9 cellular contexts compared by ENCODE assay signal in the genomic region with DNA sequence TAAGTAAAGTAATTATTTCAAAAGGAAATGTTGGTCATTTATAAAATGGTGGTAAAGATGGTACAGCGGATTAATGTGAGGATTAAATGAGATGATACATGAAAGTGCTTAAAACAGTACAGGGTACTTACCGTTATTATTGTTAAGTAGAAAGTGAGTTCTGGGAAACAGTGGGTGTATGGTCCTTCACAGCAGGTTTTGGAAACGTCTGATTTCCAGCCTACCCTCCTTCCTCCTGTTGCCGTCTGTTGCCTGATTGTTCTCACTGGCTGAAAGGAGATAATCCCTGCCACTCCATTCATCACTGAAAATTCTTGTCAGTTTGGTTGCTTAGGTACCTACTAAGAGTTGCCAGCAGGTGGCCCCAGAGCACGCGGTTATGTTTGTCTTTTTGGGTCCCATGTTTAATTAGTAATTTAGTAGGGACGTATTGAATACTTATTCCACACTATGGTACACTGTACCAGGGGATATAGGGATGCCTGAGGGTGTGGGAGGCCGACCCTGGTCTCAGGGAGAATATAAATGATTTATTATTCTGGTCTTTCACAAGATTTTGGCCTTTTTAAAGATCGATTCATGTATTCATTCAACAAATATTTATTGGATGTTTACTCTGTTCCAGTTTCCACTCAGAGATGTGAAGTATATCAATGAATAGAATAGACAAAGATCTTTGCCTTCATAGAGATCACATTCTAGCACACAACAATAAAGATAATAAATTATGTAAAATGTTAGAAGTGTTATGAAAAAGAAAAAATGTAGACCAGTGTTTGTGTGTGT. TPM values are rescaled to one million over a fixed set of nuclear protein-coding genes. Genes with fewer than 3 reads are reported as not detected.
DNase-seq lines count a peak whose midpoint lies in the region; ATAC-seq and TF ChIP-seq lines count a peak whose summit lies in the region.
"Had no signal": no experiment of that assay in that cellular context is flagged by ENCODE, and none has a peak within 500 bp of the region (broad histone marks: within the 10 kb centered on the region; RNA-seq: fewer than 3 reads in every experiment).

No MANE protein-coding gene starts in this region.

- 16 to 17% methylated on average over 9 of the region's 9 CpGs for WGBS in esophagus squamous epithelium, 2 donors

- TF ChIP-seq POLR2A in esophagus squamous epithelium (IDR thresholded peaks at IDR 0.05) = no peak

- H3K9me3 ChIP-seq in CD4-positive, alpha-beta T cell (ENCODE audit: control insufficient read depth, low read length) = no peaks in the 10 kb centered on the region
- no peaks in the 10 kb centered on the region for H3K9me3 ChIP-seq in OCI-LY7 (ENCODE audit: low read length)
- no peaks in the 10 kb centered on the region for H3K9me3 ChIP-seq in esophagus squamous epithelium

- H3K4me2 ChIP-seq in OCI-LY7 (ENCODE audit: low read length) = no peak overlapping the region

- no peaks in the 10 kb centered on the region for H3K36me3 Mint-ChIP-seq in CD4-positive, alpha-beta T cell (ENCODE audit: low read depth)
- no peaks in the 10 kb centered on the region for H3K36me3 Mint-ChIP-seq in natural killer cell treated with Interleukin-12 subunit alpha and Interleukin-12 subunit beta and Interleukin-15 and Interleukin-18, amount 100 ng/mL, for 72 hours
- no peaks in the 10 kb centered on the region for H3K36me3 Mint-ChIP-seq in stimulated activated naive B cell treated with anti-CD40 and anti-IgM and Interleukin-4, amounts not matched to agents 10 μg/mL and 1 μg/mL and 100 μg/mL, for 72 hours

- BruUV-seq in OCI-LY7 (replicated peaks; lab: Mats Ljungman, UMichigan) = no TSS peak

- peak; percentile 37 to 68 (median 57) for DNase-seq in CD4-positive, alpha-beta T cell
- peak; percentile 60 for DNase-seq in HEK293T (ENCODE audit: extremely low spot score)
- DNase-seq in OCI-LY7 (ENCODE audit: low spot score) = peak; percentile 48
- peak; percentile 58 for DNase-seq in activated T-cell treated with anti-CD3 and anti-CD28 coated beads for 24 hours (ENCODE audit: low read depth)
- no peak for DNase-seq in esophagus squamous epithelium (lab: John Stamatoyannopoulos, UW)
- DNase-seq in natural killer cell treated with Interleukin-12 subunit alpha and Interleukin-12 subunit beta and Interleukin-15 and Interleukin-18, amount 100 ng/mL, for 72 hours (ENCODE audit: low spot score) = peak; percentile 66
- DNase-seq in stimulated activated naive B cell treated with anti-CD40 and anti-IgM and Interleukin-4, amounts not matched to agents 10 μg/mL and 1 μg/mL and 100 μg/mL, for 72 hours = peak; percentile 44

- no peaks in the 10 kb centered on the region for H3K4me1 ChIP-seq in OCI-LY7 (ENCODE audit: insufficient read depth, low read length, poor library complexity, severe bottlenecking)
- H3K4me1 ChIP-seq in esophagus squamous epithelium = peaks cover 19 to 77% (median 28%) of the 10 kb centered on the region in 3 donors

- H3K4me3 Mint-ChIP-seq in CD4-positive, alpha-beta T cell = peak overlapping the region; percentile 72
- H3K4me3 Mint-ChIP-seq in natural killer cell treated with Interleukin-12 subunit alpha and Interleukin-12 subunit beta and Interleukin-15 and Interleukin-18, amount 100 ng/mL, for 72 hours = peak overlapping the region; percentile 82
- H3K4me3 Mint-ChIP-seq in stimulated activated naive B cell treated with anti-CD40 and anti-IgM and Interleukin-4, amounts not matched to agents 10 μg/mL and 1 μg/mL and 100 μg/mL, for 72 hours = peak overlapping the region; percentile 84 to 85

- peak; percentile 71 for ATAC-seq in CD4-positive, alpha-beta T cell (ENCODE audit: poor library complexity)
- peak in 1 of 2 donors; percentile 66 for ATAC-seq in natural killer cell treated with Interleukin-12 subunit alpha and Interleukin-12 subunit beta and Interleukin-15 and Interleukin-18, amount 100 ng/mL, for 72 hours
- ATAC-seq in stimulated activated naive B cell treated with anti-CD40 and anti-IgM and Interleukin-4, amounts not matched to agents 10 μg/mL and 1 μg/mL and 100 μg/mL, for 72 hours (replicated peaks) = peak; percentile 72 to 74
- ATAC-seq in GM19351 (IDR thresholded peaks at IDR 0.05; ENCODE audit: unreplicated experiment) = no peak

- CTCF ChIA-PET in CD4-positive, alpha-beta T cell (lab: Charles Lee) = interaction anchor here (0.9 to 3.3 kb wide), 7 partner anchors 10 to 269 kb away, joined by 3 to 47 read pairs (median 5); no protein-coding TSS in a partner anchor
- CTCF ChIA-PET in HEK293T (lab: Yijun Ruan, JAX) (interaction anchor here (0.9 to 7.3 kb wide), 5 partner anchors 18 to 269 kb away, joined by 3 to 64 read pairs (median 4); no protein-coding TSS in a partner anchor), OCI-LY7 (lab: Charles Lee; ENCODE audit: unreplicated experiment) (no interaction called here)

- H2AFZ ChIP-seq in OCI-LY7 (ENCODE audit: low read length) = no peak overlapping the region; the same call in 1 of the 2 replicates

- H3K4me3 ChIP-seq in OCI-LY7 (ENCODE audit: low read depth, low read length, poor library complexity, severe bottlenecking) (no peak overlapping the region), esophagus squamous epithelium (peak overlapping the region in 3 of 4 donors; percentile 48 to 59 (median 51))

- intact Hi-C loops in CD4-positive, alpha-beta T cell (cut with DNase I, micrococcal nuclease) = loop anchor here (1.0 to 10.0 kb wide), 5 partner anchors 157 to 268 kb away; no protein-coding TSS in a partner anchor
- intact Hi-C loops in OCI-LY7 (cut with micrococcal nuclease; ENCODE audit: unreplicated experiment) = loop anchor here (1.0 to 10.0 kb wide), 3 partner anchors 252 to 270 kb away; no protein-coding TSS in a partner anchor
- intact Hi-C loops in esophagus squamous epithelium (cut with DNase I) = loop anchor here (10.0 kb wide), 1 partner anchor 265 kb away; no protein-coding TSS in a partner anchor

- H3K9me3 Mint-ChIP-seq in CD4-positive, alpha-beta T cell = no peaks in the 10 kb centered on the region
- no peaks in the 10 kb centered on the region for H3K9me3 Mint-ChIP-seq in natural killer cell treated with Interleukin-12 subunit alpha and Interleukin-12 subunit beta and Interleukin-15 and Interleukin-18, amount 100 ng/mL, for 72 hours
- no peaks in the 10 kb centered on the region for H3K9me3 Mint-ChIP-seq in stimulated activated naive B cell treated with anti-CD40 and anti-IgM and Interleukin-4, amounts not matched to agents 10 μg/mL and 1 μg/mL and 100 μg/mL, for 72 hours

- TF ChIP-seq CTCF in CD4-positive, alpha-beta T cell (IDR thresholded peaks at IDR 0.05) = peak; percentile 83
- peak; percentile 86 for TF ChIP-seq CTCF in OCI-LY7 (conservative IDR thresholded peaks at IDR 0.05; ENCODE audit: low read length)
- TF ChIP-seq CTCF in esophagus squamous epithelium (IDR thresholded peaks at IDR 0.05) = peak; percentile 56 to 88 (median 79)

- POLR2A ChIA-PET in CD4-positive, alpha-beta T cell (lab: Charles Lee) = interaction anchor here (0.6 to 1.5 kb wide), 2 partner anchors 269 to 271 kb away, joined by 3 to 24 read pairs; no protein-coding TSS in a partner anchor
- POLR2A ChIA-PET in HEK293T (lab: Yijun Ruan, JAX) (interaction anchor here (0.9 to 1.5 kb wide), 9 partner anchors 9 to 269 kb away, joined by 3 to 10 read pairs (median 4); no protein-coding TSS in a partner anchor), OCI-LY7 (lab: Charles Lee) (no interaction called here)

- H4K20me1 ChIP-seq in OCI-LY7 (ENCODE audit: insufficient read depth, low read length) = no peaks in the 10 kb centered on the region

- no peak overlapping the region for H3K27ac Mint-ChIP-seq in CD4-positive, alpha-beta T cell
- H3K27ac Mint-ChIP-seq in natural killer cell treated with Interleukin-12 subunit alpha and Interleukin-12 subunit beta and Interleukin-15 and Interleukin-18, amount 100 ng/mL, for 72 hours = peak overlapping the region in 1 of 2 donors; percentile 20
- peak overlapping the region; percentile 66 for H3K27ac Mint-ChIP-seq in stimulated activated naive B cell treated with anti-CD40 and anti-IgM and Interleukin-4, amounts not matched to agents 10 μg/mL and 1 μg/mL and 100 μg/mL, for 72 hours

- peaks cover 3% of the 10 kb centered on the region for H3K27me3 ChIP-seq in CD4-positive, alpha-beta T cell (ENCODE audit: control insufficient read depth, insufficient read depth, low read length)
- H3K27me3 ChIP-seq in esophagus squamous epithelium = peaks cover 0 to 6% (median 0%) of the 10 kb centered on the region in 4 donors

- H3K27me3 Mint-ChIP-seq in CD4-positive, alpha-beta T cell = peaks cover 9% of the 10 kb centered on the region
- peaks cover 0 to 15% of the 10 kb centered on the region in 2 donors for H3K27me3 Mint-ChIP-seq in natural killer cell treated with Interleukin-12 subunit alpha and Interleukin-12 subunit beta and Interleukin-15 and Interleukin-18, amount 100 ng/mL, for 72 hours
- H3K27me3 Mint-ChIP-seq in stimulated activated naive B cell treated with anti-CD40 and anti-IgM and Interleukin-4, amounts not matched to agents 10 μg/mL and 1 μg/mL and 100 μg/mL, for 72 hours = peaks cover 13 to 21% of the 10 kb centered on the region in 2 donors

- no peak overlapping the region for H3K27ac ChIP-seq in CD4-positive, alpha-beta T cell (ENCODE audit: low read depth, low read length)
- H3K27ac ChIP-seq in OCI-LY7 (ENCODE audit: low read depth, low read length, poor library complexity, severe bottlenecking) (no peak overlapping the region), esophagus squamous epithelium (peak overlapping the region; percentile 27 to 84 (median 56))

- H3K4me1 Mint-ChIP-seq in CD4-positive, alpha-beta T cell (ENCODE audit: low read depth) = peaks cover 10% of the 10 kb centered on the region
- H3K4me1 Mint-ChIP-seq in natural killer cell treated with Interleukin-12 subunit alpha and Interleukin-12 subunit beta and Interleukin-15 and Interleukin-18, amount 100 ng/mL, for 72 hours (ENCODE audit: low read depth in 2 of 2) = peaks cover 5 to 12% of the 10 kb centered on the region in 2 donors
- peaks cover 2 to 8% of the 10 kb centered on the region in 2 donors for H3K4me1 Mint-ChIP-seq in stimulated activated naive B cell treated with anti-CD40 and anti-IgM and Interleukin-4, amounts not matched to agents 10 μg/mL and 1 μg/mL and 100 μg/mL, for 72 hours

- no peaks in the 10 kb centered on the region for H3K79me2 ChIP-seq in OCI-LY7 (ENCODE audit: insufficient read depth, low read depth, low read length)

- no peaks in the 10 kb centered on the region for H3K9me2 ChIP-seq in OCI-LY7 (ENCODE audit: insufficient read depth, low read length)

- H3K36me3 ChIP-seq in OCI-LY7 (ENCODE audit: insufficient read depth, low read length) (no peaks in the 10 kb centered on the region), esophagus squamous epithelium (no peaks in the 10 kb centered on the region)

TF ChIP-seq in HEK293T, 16 proteins besides CTCF, POLR2A, EP300 and RAD21 (continues in another document):
- no peak for TF ChIP-seq HDGF (IDR thresholded peaks at IDR 0.05; ENCODE audit: borderline replicate concordance)

RNA-seq across cellular contexts. Expression of a gene that starts 30.8 kb away (rescaled TPM):
- total RNA-seq in CD4-positive, alpha-beta T cell = not detected
- total RNA-seq in OCI-LY7 (2014; rRNA removed; shearing (Covaris generic)) = not detected in 2 replicates
- total RNA-seq in OCI-LY7 (2022) (not detected in 2 replicates), esophagus squamous epithelium (under 1 TPM; 0.09 to 0.95 (median 0.14) TPM)
- not detected for total RNA-seq in natural killer cell treated with Interleukin-12 subunit alpha and Interleukin-12 subunit beta and Interleukin-15 and Interleukin-18, amount 100 ng/mL, for 72 hours
- total RNA-seq: T-helper 2 cell treated with Interferon-gamma antibody and Interleukin-4, amounts not matched to agents 100 ng/mL and 5 ng/mL, for 36 hours had no signal

RNA-seq across cellular contexts. Expression of a gene that starts 34.1 kb away (rescaled TPM):
- not detected for total RNA-seq in CD4-positive, alpha-beta T cell
- total RNA-seq in OCI-LY7 (2014; rRNA removed; shearing (Covaris generic)) = not detected in 2 replicates
- total RNA-seq in OCI-LY7 (2022) (not detected in 2 replicates), esophagus squamous epithelium (under 1 TPM in 1 of 4 donors, not detected in 3; 0.18 TPM)
- not detected for total RNA-seq in natural killer cell treated with Interleukin-12 subunit alpha and Interleukin-12 subunit beta and Interleukin-15 and Interleukin-18, amount 100 ng/mL, for 72 hours
- total RNA-seq: T-helper 2 cell treated with Interferon-gamma antibody and Interleukin-4, amounts not matched to agents 100 ng/mL and 5 ng/mL, for 36 hours had no signal

Comparison
In these comparisons a context has a peak if more than half of its experiments do, and no peak if none do; other contexts are left out.
1. H3K27ac ChIP-seq: peak in esophagus squamous epithelium (4 of 4); none in CD4-positive, alpha-beta T cell (single experiment) and OCI-LY7 (single experiment).
2. Peak in every context shown above with its lines, with median percentiles within 50 percentile points of each other: H3K4me3 Mint-ChIP-seq and CTCF ChIP-seq.